Comparison of ENCODE assay signal across 8 cellular contexts in the genomic region with DNA sequence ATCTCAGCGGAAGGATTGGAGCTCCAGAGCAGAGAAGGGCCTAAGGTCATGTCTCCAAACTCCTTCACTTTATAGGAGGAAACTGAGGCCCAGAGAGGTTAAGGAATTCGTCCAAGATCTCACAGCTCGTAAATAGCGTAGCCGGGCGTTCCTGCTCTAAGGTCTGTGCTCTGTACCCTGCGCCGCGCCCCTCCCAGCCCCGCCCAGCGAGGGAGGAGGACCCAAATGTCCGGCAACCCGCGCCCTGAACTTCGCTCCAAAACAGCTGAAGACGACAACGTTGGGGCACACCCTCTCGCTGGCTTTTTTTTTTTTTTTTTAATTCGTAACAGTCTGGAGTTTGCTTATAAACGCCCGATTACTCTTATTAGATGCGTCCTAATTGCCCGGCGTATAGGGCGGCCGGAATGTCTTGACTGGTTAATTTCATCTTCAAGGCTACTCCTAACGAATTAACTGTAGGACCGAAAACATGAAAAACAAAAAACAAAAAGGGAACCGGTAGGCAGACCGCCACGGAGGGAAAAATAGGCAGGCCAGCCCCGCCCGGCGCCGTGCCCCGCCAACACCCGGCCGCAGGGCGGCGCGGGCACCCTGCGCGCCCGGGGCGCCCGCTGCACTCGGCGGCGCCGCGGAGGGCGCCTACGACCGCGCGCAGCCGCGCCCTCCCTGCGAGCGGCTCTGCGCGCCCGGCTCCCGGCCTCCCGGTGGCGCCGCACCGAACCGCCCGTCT. TPM values are rescaled to one million over a fixed set of nuclear protein-coding genes. Genes with fewer than 3 reads are reported as not detected.
DNase-seq lines count a peak whose midpoint lies in the region; ATAC-seq and TF ChIP-seq lines count a peak whose summit lies in the region.

No MANE protein-coding gene starts in this region.

- peaks cover 15% of the 10 kb centered on the region for H3K4me1 Mint-ChIP-seq in progenitor cell of endocrine pancreas (ENCODE audit: low read depth)

- H3K4me1 ChIP-seq in adipocyte (ENCODE audit: control insufficient read depth, insufficient read depth, low read length) = peaks cover 24% of the 10 kb centered on the region
- peaks cover 0 to 27% (median 17%) of the 10 kb centered on the region in 12 donors for H3K4me1 ChIP-seq in heart left ventricle

- peak; percentile 46 to 63 (median 51) for ATAC-seq in heart left ventricle

- H3K27ac Mint-ChIP-seq in progenitor cell of endocrine pancreas = peak overlapping the region; percentile 91

- H3K27me3 ChIP-seq in adipocyte (replicated peaks; ENCODE audit: control insufficient read depth, insufficient read depth, low read length) (no peaks in the 10 kb centered on the region), heart left ventricle (no peaks in the 10 kb centered on the region)

- no peaks in the 10 kb centered on the region for H3K9me3 Mint-ChIP-seq in progenitor cell of endocrine pancreas (ENCODE audit: low read depth)

- H3K9ac ChIP-seq in adipocyte (ENCODE audit: low read length) = peak overlapping the region; percentile 90

- in situ Hi-C loops in G401 (cut with HindIII; ENCODE audit: low sequenced_read_pairs) = no loop called here

- peak overlapping the region; percentile 83 for H3K4me3 Mint-ChIP-seq in progenitor cell of endocrine pancreas (ENCODE audit: low read depth)

- DNase-seq in G401 (ENCODE audit: low spot score) (peak; percentile 66), GOT3 (lab: John Stamatoyannopoulos, UW) (peak; percentile 12), SKM-1 treated with dmso at 0.1 percent for 144 hours (lab: John Stamatoyannopoulos, UW; ENCODE audit: unreplicated experiment) (peak; percentile 70), adipocyte (ENCODE audit: low read depth) (peak; percentile 94), heart left ventricle (peak; percentile 92 to 97 (median 95)), progenitor cell of endocrine pancreas (ENCODE audit: low spot score, unreplicated experiment) (peak; percentile 27), putamen (ENCODE audit: low spot score) (no peak)

- H3K9me3 ChIP-seq in KOPT-K1 (ENCODE audit: insufficient read depth, low read length, poor library complexity, severe bottlenecking) = no peaks in the 10 kb centered on the region
- H3K9me3 ChIP-seq in adipocyte (ENCODE audit: control insufficient read depth, low read length) = no peaks in the 10 kb centered on the region
- H3K9me3 ChIP-seq in heart left ventricle = no peaks in the 10 kb centered on the region

- H3K36me3 Mint-ChIP-seq in progenitor cell of endocrine pancreas (ENCODE audit: insufficient read depth) = no peaks in the 10 kb centered on the region

- 0 to 1% (median 0%) methylated on average over 58 to 70 of the region's 70 CpGs for WGBS in heart left ventricle, 4 donors

- peak overlapping the region; percentile 24 for H3K27ac ChIP-seq in KOPT-K1 (ENCODE audit: low read depth, low read length, poor library complexity, severe bottlenecking)
- H3K27ac ChIP-seq in heart left ventricle = peak overlapping the region; percentile 94 to 100 (median 100)

- H3K4me3 ChIP-seq in adipocyte (ENCODE audit: low read length) (peak overlapping the region; percentile 97), heart left ventricle (peak overlapping the region; percentile 82 to 100 (median 96))

- TF ChIP-seq POLR2A in heart left ventricle (IDR thresholded peaks at IDR 0.05) = peak in 1 of 2 donors; percentile 40

- intact Hi-C loops in heart left ventricle (cut with DNase I) = loop anchor here (1.0 to 10.0 kb wide), 29 partner anchors 34 to 684 kb away; partner anchors contain the start of genes BABAM2 (in 7 of the 10), RBKS (in 7 of the 10) and MRPL33 (in 3 of the 10)

- TF ChIP-seq CTCF in heart left ventricle (IDR thresholded peaks at IDR 0.05) (peak in 5 of 12 donors; percentile 3 to 33 (median 15)), progenitor cell of endocrine pancreas (IDR thresholded peaks at IDR 0.05; ENCODE audit: unreplicated experiment) (no peak)

- H3K36me3 ChIP-seq in KOPT-K1 (ENCODE audit: insufficient read depth, low read length) (no peaks in the 10 kb centered on the region), adipocyte (ENCODE audit: control insufficient read depth, insufficient read depth, low read length, severe bottlenecking) (no peaks in the 10 kb centered on the region), heart left ventricle (no peaks in the 10 kb centered on the region)

- H3K27me3 Mint-ChIP-seq in progenitor cell of endocrine pancreas = peaks cover 24% of the 10 kb centered on the region

RNA-seq across cellular contexts. Expression of gene FOSL2, which starts 0.9 kb away (rescaled TPM):
- total RNA-seq in G401 (2014; rRNA removed; shearing (Covaris generic)) = 12.1 and 16.1 TPM in 2 replicates
- 100 to 1,000 TPM in 2 of 9 donors, 10 to 100 TPM in 7; 26.2 to 144 (median 50.2) TPM for total RNA-seq in heart left ventricle
- 10 to 100 TPM; 15.2 to 66.2 TPM for polyA plus RNA-seq in heart left ventricle
- total RNA-seq in progenitor cell of endocrine pancreas = 38.4 and 42.5 TPM in 2 replicates
